29 cellular contexts compared by ENCODE assay signal in the genomic region with DNA sequence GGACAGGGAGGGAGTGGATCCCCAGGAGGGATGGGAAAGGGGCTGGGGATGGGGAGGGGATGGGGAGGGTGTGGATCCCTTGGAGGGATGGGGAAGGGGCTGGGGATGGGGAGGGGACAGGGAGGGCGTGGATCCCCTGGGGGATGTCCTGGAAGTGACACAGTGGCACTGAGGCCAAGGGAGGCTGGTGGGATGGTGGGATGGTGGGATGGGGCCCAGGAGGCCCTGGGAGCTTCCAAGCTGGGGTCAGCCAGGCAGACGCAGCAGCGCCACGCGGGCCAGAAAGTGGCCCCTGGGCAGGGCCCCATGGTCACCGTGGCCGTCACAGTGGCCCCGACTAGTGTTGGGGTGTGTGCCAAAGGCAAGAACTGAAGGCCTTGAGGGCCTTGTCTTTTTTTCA.
"Had no signal": no experiment of that assay in that cellular context is flagged by ENCODE, and none has a peak within 500 bp of the region (broad histone marks: within the 10 kb centered on the region; RNA-seq: fewer than 3 reads in every experiment).

No MANE protein-coding gene starts in this region.

- DNase-seq: activated CD4-positive, alpha-beta T cell treated with anti-CD3 and anti-CD28 coated beads for 36 hours; activated CD4-positive, CD25-positive, alpha-beta regulatory T cell; activated CD8-positive, alpha-beta memory T cell treated with anti-CD3 and anti-CD28 coated beads, Interleukin-2, amount 10 ng/mL, durations not matched to agents 7 days and 5 days; activated CD8-positive, alpha-beta T cell treated with anti-CD3 and anti-CD28 coated beads, Interleukin-2, amount 10 ng/mL, durations not matched to agents 7 days and 5 days; activated naive CD4-positive, alpha-beta T cell treated with Interleukin-2 at 50 U/mL for 16 hours; activated naive CD8-positive, alpha-beta T cell treated with anti-CD3 and anti-CD28 coated beads for 36 hours; cerebellar nuclear complex; colonic mucosa; effector memory CD4-positive, alpha-beta T cell; hippocampal formation; lower lobe of right lung; mesendoderm; stimulated activated CD4-positive, alpha-beta T cell treated with anti-CD3 and anti-CD28 coated beads, Interleukin-4, amount 100 ng/mL, for 24 hours had no signal

- H3K36me3 ChIP-seq: ascending aorta, cardiac muscle cell, colonic mucosa, left lung, lower lobe of right lung, right lobe of liver, suprapubic skin had no signal

- H3K36me3 Mint-ChIP-seq: stimulated activated effector memory CD8-positive, alpha-beta T cell treated with anti-CD3 and anti-CD28 coated beads, Interleukin-12 subunit alpha, Interleukin-12 subunit beta, amount 100 ng/mL, for 72 hours had no signal

- H3K27me3 ChIP-seq: ascending aorta, cardiac muscle cell, colonic mucosa, dorsolateral prefrontal cortex, left lung, right lobe of liver, suprapubic skin, tibial nerve had no signal

- H3K27ac Mint-ChIP-seq: activated CD4-positive, alpha-beta T cell treated with anti-CD3 and anti-CD28 coated beads for 36 hours; activated CD8-positive, alpha-beta memory T cell treated with anti-CD3 and anti-CD28 coated beads, Interleukin-2, amount 10 ng/mL, durations not matched to agents 7 days and 5 days; activated CD8-positive, alpha-beta T cell treated with anti-CD3 and anti-CD28 coated beads, Interleukin-2, amount 10 ng/mL, durations not matched to agents 7 days and 5 days; activated naive CD8-positive, alpha-beta T cell treated with anti-CD3 and anti-CD28 coated beads for 36 hours; activated T-helper 2 cell treated with anti-CD3 and anti-CD28 coated beads, Interferon-gamma antibody, Interleukin-2, Interleukin-4, amounts not matched to agents 10 μg/mL and 5 μg/mL and 100 μg/mL, durations not matched to agents 14 hours and 24 hours and 36 hours; progenitor cell of endocrine pancreas; T-cell; T-helper 2 cell treated with Interferon-gamma antibody and Interleukin-4, amounts not matched to agents 5 μg/mL and 100 μg/mL, for 36 hours had no signal

- H3K27me3 Mint-ChIP-seq: activated CD4-positive, alpha-beta T cell treated with anti-CD3 and anti-CD28 coated beads for 36 hours; activated CD8-positive, alpha-beta memory T cell treated with anti-CD3 and anti-CD28 coated beads, Interleukin-2, amount 10 ng/mL, durations not matched to agents 7 days and 5 days; activated naive CD8-positive, alpha-beta T cell treated with anti-CD3 and anti-CD28 coated beads for 36 hours; natural killer cell treated with Interleukin-12 subunit alpha and Interleukin-12 subunit beta and Interleukin-15 and Interleukin-18, amount 100 ng/mL, for 72 hours; progenitor cell of endocrine pancreas; T-cell had no signal

- H3K4me3 Mint-ChIP-seq: activated CD4-positive, alpha-beta T cell treated with anti-CD3 and anti-CD28 coated beads for 36 hours; activated CD8-positive, alpha-beta memory T cell treated with anti-CD3 and anti-CD28 coated beads, Interleukin-2, amount 10 ng/mL, durations not matched to agents 7 days and 5 days; activated CD8-positive, alpha-beta T cell treated with anti-CD3 and anti-CD28 coated beads, Interleukin-2, amount 10 ng/mL, durations not matched to agents 7 days and 5 days; activated naive CD8-positive, alpha-beta T cell treated with anti-CD3 and anti-CD28 coated beads for 36 hours; brain; natural killer cell treated with Interleukin-12 subunit alpha and Interleukin-12 subunit beta and Interleukin-15 and Interleukin-18, amount 100 ng/mL, for 72 hours; stimulated activated effector memory CD8-positive, alpha-beta T cell treated with anti-CD3 and anti-CD28 coated beads, Interleukin-12 subunit alpha, Interleukin-12 subunit beta, amount 100 ng/mL, for 72 hours; T-helper 2 cell treated with Interferon-gamma antibody and Interleukin-4, amounts not matched to agents 5 μg/mL and 100 μg/mL, for 36 hours had no signal

- H3K4me1 Mint-ChIP-seq: activated CD8-positive, alpha-beta memory T cell treated with anti-CD3 and anti-CD28 coated beads, Interleukin-2, amount 10 ng/mL, durations not matched to agents 7 days and 5 days had no signal

- H3K4me3 ChIP-seq: cardiac muscle cell, colonic mucosa, left lung, lower lobe of right lung, mucosa of descending colon, right lobe of liver, skin epidermis, suprapubic skin, tibial nerve had no signal
